In the genomic region with DNA sequence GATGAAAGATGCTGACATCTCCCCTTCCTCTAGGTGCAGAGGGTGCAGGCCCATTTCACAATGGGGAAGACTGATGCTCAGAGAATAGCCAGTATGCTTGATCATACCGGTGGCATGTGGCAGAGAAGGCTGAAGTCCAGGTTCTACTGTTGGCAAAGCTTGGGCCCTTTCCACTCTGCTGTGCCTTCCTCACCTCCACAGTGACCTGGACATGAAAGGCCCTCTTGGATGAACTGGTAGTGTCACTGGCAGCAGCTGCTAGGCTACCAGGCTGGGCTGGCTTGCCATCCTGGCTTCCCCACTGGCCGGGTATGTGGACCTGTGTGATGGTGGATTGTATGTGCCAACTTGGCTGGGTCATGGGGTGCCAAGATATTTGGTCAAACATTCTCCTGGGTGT, we compare ENCODE assay signal across 29 cellular contexts.
"Had no signal": no experiment of that assay in that cellular context is flagged by ENCODE, and none has a peak within 500 bp of the region (broad histone marks: within the 10 kb centered on the region; RNA-seq: fewer than 3 reads in every experiment).

No MANE protein-coding gene starts in this region.

- H3K36me3 Mint-ChIP-seq: activated naive CD8-positive, alpha-beta T cell had no signal

- H3K27me3 Mint-ChIP-seq: activated CD8-positive, alpha-beta memory T cell treated with anti-CD3 and anti-CD28 coated beads, Interleukin-2, amount 10 ng/mL, durations not matched to agents 7 days and 5 days; activated naive CD8-positive, alpha-beta T cell; activated T-helper 17 cell treated with anti-CD3 and anti-CD28 coated beads, Interleukin-2, amount 50 U/mL, for 72 hours had no signal

- H3K27me3 ChIP-seq: adrenal gland, MG63, SJSA1 had no signal

- H3K36me3 ChIP-seq: adrenal gland, MG63, SJSA1 had no signal

- H3K27ac Mint-ChIP-seq: activated CD8-positive, alpha-beta memory T cell treated with anti-CD3 and anti-CD28 coated beads, Interleukin-2, amount 10 ng/mL, durations not matched to agents 7 days and 5 days; activated naive CD4-positive, alpha-beta T cell treated with anti-CD3 and anti-CD28 coated beads for 36 hours; activated naive CD8-positive, alpha-beta T cell; activated T-helper 17 cell treated with anti-CD3 and anti-CD28 coated beads, Interleukin-2, amount 50 U/mL, for 72 hours had no signal

- H3K4me3 ChIP-seq: adrenal gland, MG63, SJSA1 had no signal

- H3K9me3 Mint-ChIP-seq: activated naive CD4-positive, alpha-beta T cell treated with anti-CD3 and anti-CD28 coated beads for 36 hours; activated T-cell treated with anti-CD3 and anti-CD28 coated beads, Interleukin-2, amount 50 U/mL, for 4 hours; activated T-helper 17 cell treated with anti-CD3 and anti-CD28 coated beads, Interleukin-2, amount 50 U/mL, for 72 hours had no signal

- H3K4me3 Mint-ChIP-seq: activated CD8-positive, alpha-beta memory T cell treated with anti-CD3 and anti-CD28 coated beads, Interleukin-2, amount 10 ng/mL, durations not matched to agents 7 days and 5 days; activated naive CD4-positive, alpha-beta T cell treated with anti-CD3 and anti-CD28 coated beads for 36 hours; activated naive CD8-positive, alpha-beta T cell; activated T-cell treated with anti-CD3 and anti-CD28 coated beads, Interleukin-2, amount 50 U/mL, for 4 hours; activated T-helper 17 cell treated with anti-CD3 and anti-CD28 coated beads, Interleukin-2, amount 50 U/mL, for 72 hours had no signal

- H3K4me1 ChIP-seq: SJSA1 had no signal

- DNase-seq: activated CD4-positive, alpha-beta T cell treated with anti-CD3 and anti-CD28 coated beads for 4 hours; activated CD8-positive, alpha-beta memory T cell treated with anti-CD3 and anti-CD28 coated beads, Interleukin-2, amount 10 ng/mL, durations not matched to agents 7 days and 5 days; activated gamma-delta T cell; activated naive CD4-positive, alpha-beta T cell treated with anti-CD3 and anti-CD28 coated beads for 36 hours; activated T-cell treated with anti-CD3 and anti-CD28 coated beads, Interleukin-2, amount 50 U/mL, for 4 hours; adrenal gland; anterior cingulate cortex; MG63; MV-4-11; NCI-H1092 treated with DMSO at 0.1 percent for 48 hours; NCI-H1417 treated with DMSO at 0.1 percent for 48 hours; NCI-H1694; NCI-H2029; NCI-H2107; NCI-H2171 treated with DMSO at 0.1 percent for 48 hours; NCI-H345; NCI-H510A treated with DMSO at 0.1 percent for 48 hours; NCI-H69; NK-92 treated with Interleukin-12 subunit alpha and Interleukin-12 subunit beta, amount 100 ng/mL, for 24 hours; OCI-M1; SHP77; SW 1271 had no signal

- H3K9me3 ChIP-seq: adrenal gland, MG63, SJSA1 had no signal

- H3K27ac ChIP-seq: adrenal gland, RWPE1, SJSA1 had no signal

- ATAC-seq: activated CD4-positive, CD25-positive, alpha-beta regulatory T cell treated with anti-CD3 and anti-CD28 coated beads, Interleukin-2, amount 50 U/mL, for 24 hours; activated CD8-positive, alpha-beta memory T cell treated with anti-CD3 and anti-CD28 coated beads, Interleukin-2, amount 10 ng/mL, durations not matched to agents 7 days and 5 days; activated T-cell treated with anti-CD3 and anti-CD28 coated beads, Interleukin-2, amount 50 U/mL, for 4 hours; activated T-helper 17 cell treated with anti-CD3 and anti-CD28 coated beads, Interleukin-2, amount 50 U/mL, for 72 hours; Panc1; SK-N-SH treated with all-trans-retinoic acid at 6 μM for 48 hours had no signal
